Comparison of ENCODE assay signal across 27 cellular contexts in genomic region chr2:160126756-160127155, GRCh38.
"Had no signal": no experiment of that assay in that cellular context is flagged by ENCODE, and none has a peak within 500 bp of the region (broad histone marks: within the 10 kb centered on the region; RNA-seq: fewer than 3 reads in every experiment).

No MANE protein-coding gene starts in this region.

- H3K27ac ChIP-seq: stomach, suprapubic skin, testis, thoracic aorta, thyroid gland, tibial artery, tibial nerve, transverse colon, upper lobe of left lung, upper lobe of right lung, uterus, vagina had no signal

- H3K27me3 ChIP-seq: stomach, suprapubic skin, testis, thyroid gland, tibial artery, tibial nerve, transverse colon, upper lobe of left lung, upper lobe of right lung, uterus, vagina had no signal

- H3K9me3 ChIP-seq: stomach, suprapubic skin, testis, thoracic aorta, thyroid gland, tibial artery, tibial nerve, transverse colon, upper lobe of left lung, upper lobe of right lung, uterus, vagina had no signal

- H3K36me3 ChIP-seq: suprapubic skin, thoracic aorta, thyroid gland, tibial artery, tibial nerve, transverse colon, upper lobe of left lung, uterus, vagina had no signal

- H3K9me3 Mint-ChIP-seq: stimulated activated effector memory CD8-positive, alpha-beta T cell treated with anti-CD3 and anti-CD28 coated beads, Interleukin-12 subunit alpha, Interleukin-12 subunit beta, amount 100 ng/mL, for 72 hours; stimulated activated memory B cell treated with anti-CD40 and anti-IgM and Interleukin-4, amounts not matched to agents 10 μg/mL and 1 μg/mL and 100 μg/mL, for 72 hours; stimulated activated naive B cell treated with anti-CD40 and anti-IgM and Interleukin-4, amounts not matched to agents 10 μg/mL and 1 μg/mL and 100 μg/mL, for 72 hours; stimulated activated naive CD8-positive, alpha-beta T cell treated with anti-CD3 and anti-CD28 coated beads, Interleukin-15, amount 100 ng/mL, for 72 hours; stimulated activated naive CD8-positive, alpha-beta T cell treated with anti-CD3 and anti-CD28 coated beads, Interleukin-15, Interleukin-2, amounts not matched to agents 100 ng/mL and 50 ng/mL, for 24 hours; type B pancreatic cell had no signal

- H3K4me1 ChIP-seq: stomach, suprapubic skin, testis, tibial artery, tibial nerve, transverse colon, upper lobe of left lung, upper lobe of right lung, uterus, vagina had no signal

- ATAC-seq: stimulated activated effector memory CD8-positive, alpha-beta T cell treated with anti-CD3 and anti-CD28 coated beads, Interleukin-12 subunit alpha, Interleukin-12 subunit beta, amount 100 ng/mL, for 72 hours; stimulated activated memory B cell treated with anti-CD40 and anti-IgM and Interleukin-4, amounts not matched to agents 10 μg/mL and 1 μg/mL and 100 μg/mL, for 72 hours; stimulated activated naive B cell treated with anti-CD40 and anti-IgM and Interleukin-4, amounts not matched to agents 10 μg/mL and 1 μg/mL and 100 μg/mL, for 72 hours; stimulated activated naive CD8-positive, alpha-beta T cell treated with anti-CD3 and anti-CD28 coated beads, Interleukin-15, amount 100 ng/mL, for 72 hours; stimulated activated naive CD8-positive, alpha-beta T cell treated with anti-CD3 and anti-CD28 coated beads, Interleukin-15, Interleukin-2, amounts not matched to agents 100 U/mL and 50 U/mL, for 24 hours; upper lobe of right lung had no signal

- H3K4me3 ChIP-seq: stomach, suprapubic skin, testis, thoracic aorta, thyroid gland, tibial artery, tibial nerve, transverse colon, upper lobe of left lung, upper lobe of right lung, uterus, vagina had no signal

- H3K27ac Mint-ChIP-seq: stimulated activated effector memory CD8-positive, alpha-beta T cell treated with anti-CD3 and anti-CD28 coated beads, Interleukin-12 subunit alpha, Interleukin-12 subunit beta, amount 100 ng/mL, for 72 hours; stimulated activated memory B cell treated with anti-CD40 and anti-IgM and Interleukin-4, amounts not matched to agents 10 μg/mL and 1 μg/mL and 100 μg/mL, for 72 hours; stimulated activated naive B cell treated with anti-CD40 and anti-IgM and Interleukin-4, amounts not matched to agents 10 μg/mL and 1 μg/mL and 100 μg/mL, for 72 hours; stimulated activated naive CD8-positive, alpha-beta T cell treated with anti-CD3 and anti-CD28 coated beads, Interleukin-15, amount 100 ng/mL, for 72 hours; stimulated activated naive CD8-positive, alpha-beta T cell treated with anti-CD3 and anti-CD28 coated beads, Interleukin-15, Interleukin-2, amounts not matched to agents 100 ng/mL and 50 ng/mL, for 24 hours; type B pancreatic cell had no signal

- H3K36me3 Mint-ChIP-seq: stimulated activated effector memory CD8-positive, alpha-beta T cell treated with anti-CD3 and anti-CD28 coated beads, Interleukin-12 subunit alpha, Interleukin-12 subunit beta, amount 100 ng/mL, for 72 hours; stimulated activated memory B cell treated with anti-CD40 and anti-IgM and Interleukin-4, amounts not matched to agents 10 μg/mL and 1 μg/mL and 100 μg/mL, for 72 hours; stimulated activated naive B cell treated with anti-CD40 and anti-IgM and Interleukin-4, amounts not matched to agents 10 μg/mL and 1 μg/mL and 100 μg/mL, for 72 hours; type B pancreatic cell had no signal

- H3K4me1 Mint-ChIP-seq: stimulated activated effector memory CD8-positive, alpha-beta T cell treated with anti-CD3 and anti-CD28 coated beads, Interleukin-12 subunit alpha, Interleukin-12 subunit beta, amount 100 ng/mL, for 72 hours; stimulated activated memory B cell treated with anti-CD40 and anti-IgM and Interleukin-4, amounts not matched to agents 10 μg/mL and 1 μg/mL and 100 μg/mL, for 72 hours; stimulated activated naive B cell treated with anti-CD40 and anti-IgM and Interleukin-4, amounts not matched to agents 10 μg/mL and 1 μg/mL and 100 μg/mL, for 72 hours; stimulated activated naive CD8-positive, alpha-beta T cell treated with anti-CD3 and anti-CD28 coated beads, Interleukin-15, amount 100 ng/mL, for 72 hours had no signal

- DNase-seq: stimulated activated CD4-positive, alpha-beta T cell treated with anti-CD3 and anti-CD28 coated beads, Interleukin-2, amount 100 ng/mL, for 48 hours; stimulated activated CD4-positive, alpha-beta T cell treated with anti-CD3 and anti-CD28 coated beads, Interleukin-4, amount 100 ng/mL, for 1 hour; stimulated activated CD4-positive, alpha-beta T cell treated with anti-CD3 and anti-CD28 coated beads, Interleukin-4, amount 100 ng/mL, for 24 hours; stimulated activated CD4-positive, alpha-beta T cell treated with anti-CD3 and anti-CD28 coated beads, Interleukin-4, amount 100 ng/mL, for 4 hours; stimulated activated CD8-positive, alpha-beta memory T cell treated with anti-CD3 and anti-CD28 coated beads, Interleukin-4, amount 100 ng/mL, for 48 hours; stimulated activated naive B cell treated with anti-CD40 and anti-IgM and Interleukin-4, amounts not matched to agents 10 μg/mL and 1 μg/mL and 100 μg/mL, for 72 hours; stimulated activated naive CD4-positive, alpha-beta T cell; stimulated activated naive CD4-positive, alpha-beta T cell treated with Interleukin-2 at 50 U/mL for 16 hours; stimulated activated naive CD8-positive, alpha-beta T cell treated with anti-CD3 and anti-CD28 coated beads, Interleukin-15, amount 100 ng/mL, for 72 hours; stimulated activated naive CD8-positive, alpha-beta T cell treated with anti-CD3 and anti-CD28 coated beads, Interleukin-15, Interleukin-2, amounts not matched to agents 100 U/mL and 50 U/mL, for 24 hours; stomach; substantia nigra; testis; thyroid gland; tibial artery; transverse colon; upper lobe of right lung; uterus had no signal

- H3K4me3 Mint-ChIP-seq: stimulated activated effector memory CD8-positive, alpha-beta T cell treated with anti-CD3 and anti-CD28 coated beads, Interleukin-12 subunit alpha, Interleukin-12 subunit beta, amount 100 ng/mL, for 72 hours; stimulated activated memory B cell treated with anti-CD40 and anti-IgM and Interleukin-4, amounts not matched to agents 10 μg/mL and 1 μg/mL and 100 μg/mL, for 72 hours; stimulated activated naive B cell treated with anti-CD40 and anti-IgM and Interleukin-4, amounts not matched to agents 10 μg/mL and 1 μg/mL and 100 μg/mL, for 72 hours; stimulated activated naive CD8-positive, alpha-beta T cell treated with anti-CD3 and anti-CD28 coated beads, Interleukin-15, amount 100 ng/mL, for 72 hours; stimulated activated naive CD8-positive, alpha-beta T cell treated with anti-CD3 and anti-CD28 coated beads, Interleukin-15, Interleukin-2, amounts not matched to agents 100 ng/mL and 50 ng/mL, for 24 hours; type B pancreatic cell had no signal
